ENCODE assay signal across 25 cellular contexts in the genomic region with DNA sequence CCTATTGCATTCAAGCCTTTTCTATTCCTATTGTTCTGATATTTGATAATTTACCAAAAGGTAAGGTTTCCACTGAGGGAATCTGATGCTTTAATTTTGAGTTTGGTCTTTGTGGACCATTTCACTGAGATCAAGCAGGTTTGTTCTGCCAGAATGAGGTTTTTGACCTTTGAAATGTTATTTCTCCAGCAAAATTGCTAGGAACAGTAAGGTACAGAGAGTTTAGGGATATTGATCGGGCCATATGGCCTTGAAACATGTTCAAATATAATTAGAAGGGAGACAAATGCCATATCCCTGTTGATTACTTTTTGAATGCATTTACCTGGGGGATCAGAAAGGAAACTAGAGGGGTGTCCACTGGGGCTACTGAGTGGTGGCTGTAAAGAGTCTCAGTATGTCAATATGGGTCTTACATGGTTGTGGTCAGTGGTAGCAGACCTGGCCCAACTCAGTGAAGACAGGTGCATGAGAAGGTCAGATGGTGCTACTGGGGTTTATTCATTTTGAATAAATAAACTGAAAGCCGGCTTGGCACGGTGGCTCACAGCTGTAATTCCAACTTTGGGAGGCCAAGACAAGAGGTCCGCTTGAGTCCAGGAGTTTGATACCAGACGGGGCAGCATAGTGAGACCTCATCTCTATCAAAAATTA.
DNase-seq lines count a peak whose midpoint lies in the region; TF ChIP-seq lines count a peak whose summit lies in the region.
"Had no signal": no experiment of that assay in that cellular context is flagged by ENCODE, and none has a peak within 500 bp of the region (broad histone marks: within the 10 kb centered on the region; RNA-seq: fewer than 3 reads in every experiment).

No MANE protein-coding gene starts in this region.

- no peak overlapping the region for H3K9ac ChIP-seq in SK-N-SH
- H3K9ac ChIP-seq: BLaER1 treated with 17β-estradiol and CSF1 and Interleukin-3, amounts not matched to agents 10 nM and 100 nM had no signal

- H3K9me2 ChIP-seq in SK-N-SH = no peaks in the 10 kb centered on the region

- H3K4me3 ChIP-seq in uterus (no peak overlapping the region), SK-N-SH (ENCODE audit: low read depth in 2 of 2, low read length in 1 of 2) (no peak overlapping the region), adrenal gland (no peak overlapping the region)
- H3K4me3 ChIP-seq: A549; BLaER1 treated with 17β-estradiol and CSF1 and Interleukin-3, amounts not matched to agents 10 nM and 100 nM; HAP-1 had no signal

- H3K9me3 ChIP-seq in uterus (no peaks in the 10 kb centered on the region), SK-N-SH (no peaks in the 10 kb centered on the region), adrenal gland (replicated peaks in 1 of 3) (no peaks in the 10 kb centered on the region)
- H3K9me3 ChIP-seq: A549; BE2C; BLaER1 treated with 17β-estradiol and CSF1 and Interleukin-3, amounts not matched to agents 10 nM and 100 nM; HAP-1 had no signal

- H3F3A ChIP-seq in SK-N-SH (replicated peaks; ENCODE audit: insufficient read depth) = no peaks in the 10 kb centered on the region

- H3K4me1 ChIP-seq in uterus (no peaks in the 10 kb centered on the region), SK-N-SH (ENCODE audit: control insufficient read depth in 1 of 2, insufficient read depth in 2 of 2, low read depth in 1 of 2, low read length in 1 of 2) (peaks cover 0 to 6% of the 10 kb centered on the region in 2 experiments; a peak in 1 of 4 replicates), adrenal gland (replicated peaks in 1 of 2) (peaks cover 0 to 3% of the 10 kb centered on the region in 2 donors)
- H3K4me1 ChIP-seq: A549; BLaER1 treated with 17β-estradiol and CSF1 and Interleukin-3, amounts not matched to agents 10 nM and 100 nM had no signal

- DNase-seq in activated naive CD8-positive, alpha-beta T cell treated with anti-CD3 and anti-CD28 coated beads for 36 hours = no peak
- DNase-seq in NCI-H146 (lab: John Stamatoyannopoulos, UW) = peak; percentile 62
- DNase-seq in glutamatergic neuron = no peak
- DNase-seq in osteocyte (ENCODE audit: extremely low spot score, unreplicated experiment) = peak; percentile 34
- DNase-seq in uterus = no peak
- DNase-seq in SK-N-SH = no peak
- DNase-seq in adrenal gland = no peak
- DNase-seq: 8988T; ACHN; AML-193; BE2C; Calu3; CD4-positive, alpha-beta T cell; CD8-positive, alpha-beta memory T cell; COR-L47; DMS53; DMS79 treated with DMSO at 0.1 percent for 48 hours; GF-D8; GOT3; HFFc6 had no signal

- H3K4me1 Mint-ChIP-seq in activated naive CD8-positive, alpha-beta T cell (ENCODE audit: low read depth) = no peaks in the 10 kb centered on the region
- no peaks in the 10 kb centered on the region for H3K4me1 Mint-ChIP-seq in activated naive CD8-positive, alpha-beta T cell treated with anti-CD3 and anti-CD28 coated beads for 36 hours
- H3K4me1 Mint-ChIP-seq in glutamatergic neuron (ENCODE audit: low read depth, unreplicated experiment) (peaks cover 32% of the 10 kb centered on the region), osteocyte (ENCODE audit: unreplicated experiment) (no peaks in the 10 kb centered on the region)
- H3K4me1 Mint-ChIP-seq: CD14-positive monocyte; CD8-positive, alpha-beta memory T cell had no signal

- CTCF ChIA-PET in SK-N-SH (lab: Yijun Ruan, JAX) = interaction anchor here (1.0 to 1.6 kb wide), 2 partner anchors 24 to 144 kb away, joined by 4 to 5 read pairs; no protein-coding TSS in a partner anchor

- H3K27me3 ChIP-seq in uterus (no peaks in the 10 kb centered on the region), SK-N-SH (ENCODE audit: insufficient read depth) (no peaks in the 10 kb centered on the region), adrenal gland (no peaks in the 10 kb centered on the region)
- H3K27me3 ChIP-seq: BLaER1 treated with 17β-estradiol and CSF1 and Interleukin-3, amounts not matched to agents 10 nM and 100 nM had no signal

- H3K36me3 Mint-ChIP-seq in activated naive CD8-positive, alpha-beta T cell = no peaks in the 10 kb centered on the region
- H3K36me3 Mint-ChIP-seq in activated naive CD8-positive, alpha-beta T cell treated with anti-CD3 and anti-CD28 coated beads for 36 hours = no peaks in the 10 kb centered on the region
- peaks cover 4% of the 10 kb centered on the region for H3K36me3 Mint-ChIP-seq in glutamatergic neuron (ENCODE audit: unreplicated experiment)
- H3K36me3 Mint-ChIP-seq in osteocyte (ENCODE audit: unreplicated experiment) = no peaks in the 10 kb centered on the region
- H3K36me3 Mint-ChIP-seq: CD14-positive monocyte; CD8-positive, alpha-beta memory T cell had no signal

- H3K27me3 Mint-ChIP-seq in activated naive CD8-positive, alpha-beta T cell = no peaks in the 10 kb centered on the region
- H3K27me3 Mint-ChIP-seq in activated naive CD8-positive, alpha-beta T cell treated with anti-CD3 and anti-CD28 coated beads for 36 hours = peaks cover 6% of the 10 kb centered on the region
- peaks cover 2% of the 10 kb centered on the region for H3K27me3 Mint-ChIP-seq in glutamatergic neuron (ENCODE audit: unreplicated experiment)
- H3K27me3 Mint-ChIP-seq in osteocyte (ENCODE audit: unreplicated experiment) = peaks cover 2% of the 10 kb centered on the region

- H4K20me1 ChIP-seq in SK-N-SH (ENCODE audit: insufficient read depth) = no peaks in the 10 kb centered on the region
- H4K20me1 ChIP-seq: BLaER1 treated with 17β-estradiol and CSF1 and Interleukin-3, amounts not matched to agents 10 nM and 100 nM had no signal

- no peak for TF ChIP-seq RAD21 in SK-N-SH (IDR thresholded peaks at IDR 0.05; ENCODE audit: low read length)

- TF ChIP-seq CTCF in glutamatergic neuron (IDR thresholded peaks at IDR 0.05; ENCODE audit: partially characterized antibody, unreplicated experiment) (no peak), osteocyte (IDR thresholded peaks at IDR 0.05) (no peak), uterus (IDR thresholded peaks at IDR 0.05) (no peak), SK-N-SH (IDR thresholded peaks at IDR 0.05) (no peak), adrenal gland (IDR thresholded peaks at IDR 0.05) (no peak)

- H3K27ac Mint-ChIP-seq in activated naive CD8-positive, alpha-beta T cell = peak overlapping the region; percentile 25
- no peak overlapping the region for H3K27ac Mint-ChIP-seq in activated naive CD8-positive, alpha-beta T cell treated with anti-CD3 and anti-CD28 coated beads for 36 hours
- peak overlapping the region; percentile 57 for H3K27ac Mint-ChIP-seq in glutamatergic neuron (ENCODE audit: unreplicated experiment)
- no peak overlapping the region for H3K27ac Mint-ChIP-seq in osteocyte (ENCODE audit: unreplicated experiment)
- H3K27ac Mint-ChIP-seq: CD14-positive monocyte; CD4-positive, alpha-beta T cell; CD8-positive, alpha-beta memory T cell; HFFc6 had no signal

- no peak for TF ChIP-seq EP300 in SK-N-SH (IDR thresholded peaks at IDR 0.05; ENCODE audit: borderline replicate concordance in 1 of 2, low read depth in 1 of 2, low read length in 1 of 2)

- H3K36me3 ChIP-seq in uterus (no peaks in the 10 kb centered on the region), SK-N-SH (replicated peaks in 1 of 2; ENCODE audit: control insufficient read depth in 1 of 2, insufficient read depth in 2 of 2, low read length in 1 of 2) (no peaks in the 10 kb centered on the region), adrenal gland (replicated peaks in 1 of 2) (no peaks in the 10 kb centered on the region)
- H3K36me3 ChIP-seq: BE2C; BLaER1 treated with 17β-estradiol and CSF1 and Interleukin-3, amounts not matched to agents 10 nM and 100 nM; HAP-1 had no signal

- no peak overlapping the region for H2AFZ ChIP-seq in SK-N-SH (ENCODE audit: low read depth)

- H3K27ac ChIP-seq in uterus (no peak overlapping the region), SK-N-SH (ENCODE audit: low read depth in 2 of 2, low read length in 1 of 2) (no peak overlapping the region), adrenal gland (no peak overlapping the region)
- H3K27ac ChIP-seq: A549; BLaER1 treated with 17β-estradiol and CSF1 and Interleukin-3, amounts not matched to agents 10 nM and 100 nM had no signal

- intact Hi-C loops in uterus (cut with DNase I; ENCODE audit: low total_unique reads) = no loop called here
- intact Hi-C loops in adrenal gland (cut with DNase I) = no loop called here

- no peak overlapping the region for H3K4me3 Mint-ChIP-seq in activated naive CD8-positive, alpha-beta T cell
- H3K4me3 Mint-ChIP-seq in activated naive CD8-positive, alpha-beta T cell treated with anti-CD3 and anti-CD28 coated beads for 36 hours = no peak overlapping the region
- peak overlapping the region; percentile 8 for H3K4me3 Mint-ChIP-seq in glutamatergic neuron (ENCODE audit: unreplicated experiment)
- no peak overlapping the region for H3K4me3 Mint-ChIP-seq in osteocyte (ENCODE audit: unreplicated experiment)
- H3K4me3 Mint-ChIP-seq: CD14-positive monocyte; CD4-positive, alpha-beta T cell; CD8-positive, alpha-beta memory T cell; HFFc6 had no signal

- no peaks in the 10 kb centered on the region for H3K9me3 Mint-ChIP-seq in activated naive CD8-positive, alpha-beta T cell (ENCODE audit: low read depth)
- no peaks in the 10 kb centered on the region for H3K9me3 Mint-ChIP-seq in activated naive CD8-positive, alpha-beta T cell treated with anti-CD3 and anti-CD28 coated beads for 36 hours
- peaks cover 3% of the 10 kb centered on the region for H3K9me3 Mint-ChIP-seq in glutamatergic neuron (ENCODE audit: unreplicated experiment)
- no peaks in the 10 kb centered on the region for H3K9me3 Mint-ChIP-seq in osteocyte (ENCODE audit: unreplicated experiment)
- H3K9me3 Mint-ChIP-seq: CD4-positive, alpha-beta T cell had no signal

- H3K4me2 ChIP-seq in SK-N-SH = no peak overlapping the region
- H3K4me2 ChIP-seq: A549; BLaER1 treated with 17β-estradiol and CSF1 and Interleukin-3, amounts not matched to agents 10 nM and 100 nM had no signal

- H3K79me2 ChIP-seq in SK-N-SH (ENCODE audit: insufficient read depth) = no peaks in the 10 kb centered on the region

- WGBS in SK-N-SH (ENCODE audit: low lambda C conversion rate) = 42% methylated on average over 5 of the region's 5 CpGs
- 79 to 91% (median 89%) methylated on average over 5 of the region's 5 CpGs for WGBS in adrenal gland, 4 donors

- TF ChIP-seq POLR2A in uterus (IDR thresholded peaks at IDR 0.05) (no peak), adrenal gland (IDR thresholded peaks at IDR 0.05) (no peak)

- POLR2A ChIA-PET in SK-N-SH (lab: Yijun Ruan, JAX) = no interaction called here

TF ChIP-seq in SK-N-SH, 30 proteins besides CTCF, POLR2A, EP300 and RAD21 (continues in another document):
- no peak for TF ChIP-seq MEF2A (IDR thresholded peaks at IDR 0.05; ENCODE audit: borderline replicate concordance, low read depth)
- no peak for TF ChIP-seq NRF1 (IDR thresholded peaks at IDR 0.05; ENCODE audit: low read depth, low read length)
- TF ChIP-seq SIN3A (IDR thresholded peaks at IDR 0.05; ENCODE audit: borderline replicate concordance, low read depth, low read length) = no peak
- no peak for TF ChIP-seq FOXJ3 (CRISPR knock-in tag; IDR thresholded peaks at IDR 0.05)
- TF ChIP-seq FOXM1 (IDR thresholded peaks at IDR 0.05; ENCODE audit: low read depth) = no peak
- no peak for TF ChIP-seq RCOR1 (IDR thresholded peaks at IDR 0.05; ENCODE audit: low read length)
- TF ChIP-seq, protein P1, sequence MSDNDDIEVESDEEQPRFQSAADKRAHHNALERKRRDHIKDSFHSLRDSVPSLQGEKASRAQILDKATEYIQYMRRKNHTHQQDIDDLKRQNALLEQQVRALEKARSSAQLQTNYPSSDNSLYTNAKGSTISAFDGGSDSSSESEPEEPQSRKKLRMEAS (IDR thresholded peaks at IDR 0.05; ENCODE audit: low read depth) = no peak

Comparison
In these comparisons a context has a peak if more than half of its experiments do, and no peak if none do; other contexts are left out.
1. H3K27ac Mint-ChIP-seq: peak in activated naive CD8-positive, alpha-beta T cell (single experiment) and glutamatergic neuron (single experiment); none in activated naive CD8-positive, alpha-beta T cell treated with anti-CD3 and anti-CD28 coated beads for 36 hours (single experiment) and osteocyte (single experiment).
2. DNase-seq: peak in NCI-H146 (single experiment) and osteocyte (single experiment); none in activated naive CD8-positive, alpha-beta T cell treated with anti-CD3 and anti-CD28 coated beads for 36 hours (single experiment), glutamatergic neuron (single experiment), uterus (0 of 2), SK-N-SH (single experiment) and adrenal gland (0 of 7).